In the genomic region with DNA sequence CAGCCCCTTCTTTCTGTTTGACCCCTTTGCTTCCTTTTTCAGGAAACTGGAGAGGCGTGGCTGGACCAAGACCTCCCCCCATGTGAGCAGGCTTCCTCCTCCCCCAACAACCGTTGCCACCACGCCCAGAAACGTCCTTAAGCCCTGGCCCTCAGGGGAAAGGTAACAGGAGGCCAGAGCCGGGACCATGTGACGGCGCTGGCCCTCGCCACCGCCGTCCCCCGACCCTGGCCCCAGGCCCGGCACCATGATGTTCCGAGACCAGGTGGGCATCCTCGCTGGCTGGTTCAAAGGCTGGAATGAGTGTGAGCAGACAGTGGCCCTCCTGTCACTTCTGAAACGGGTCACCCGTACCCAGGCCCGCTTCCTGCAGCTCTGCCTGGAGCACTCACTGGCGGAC, we compare ENCODE assay signal across 27 cellular contexts.
"Had no signal": no experiment of that assay in that cellular context is flagged by ENCODE, and none has a peak within 500 bp of the region (broad histone marks: within the 10 kb centered on the region; RNA-seq: fewer than 3 reads in every experiment).

No MANE protein-coding gene starts in this region.

- H3K27ac Mint-ChIP-seq: activated CD4-positive, alpha-beta memory T cell treated with anti-CD3 and anti-CD28 coated beads, Interleukin-2, amount 10 ng/mL, durations not matched to agents 7 days and 5 days; activated CD4-positive, alpha-beta T cell treated with anti-CD3 and anti-CD28 coated beads, Interleukin-2, amount 10 ng/mL, durations not matched to agents 7 days and 5 days; activated naive CD8-positive, alpha-beta T cell treated with anti-CD3 and anti-CD28 coated beads, Interleukin-2, amount 10 ng/mL, durations not matched to agents 7 days and 5 days; T-cell had no signal

- H3K27me3 ChIP-seq: adrenal gland, MG63 had no signal

- H3K27me3 Mint-ChIP-seq: activated CD4-positive, alpha-beta memory T cell treated with anti-CD3 and anti-CD28 coated beads, Interleukin-2, amount 10 ng/mL, durations not matched to agents 7 days and 5 days; activated CD4-positive, alpha-beta T cell treated with anti-CD3 and anti-CD28 coated beads, Interleukin-2, amount 10 ng/mL, durations not matched to agents 7 days and 5 days; activated naive CD8-positive, alpha-beta T cell treated with anti-CD3 and anti-CD28 coated beads, Interleukin-2, amount 10 ng/mL, durations not matched to agents 7 days and 5 days; T-cell had no signal

- H3K27ac ChIP-seq: SK-N-MC, VCaP had no signal

- H3K9me3 Mint-ChIP-seq: activated CD4-positive, alpha-beta memory T cell treated with anti-CD3 and anti-CD28 coated beads, Interleukin-2, amount 10 ng/mL, durations not matched to agents 7 days and 5 days; activated CD4-positive, alpha-beta T cell treated with anti-CD3 and anti-CD28 coated beads, Interleukin-2, amount 10 ng/mL, durations not matched to agents 7 days and 5 days; activated naive CD8-positive, alpha-beta T cell treated with anti-CD3 and anti-CD28 coated beads, Interleukin-2, amount 10 ng/mL, durations not matched to agents 7 days and 5 days; T-cell had no signal

- DNase-seq: activated CD4-positive, alpha-beta memory T cell treated with anti-CD3 and anti-CD28 coated beads, Interleukin-2, amount 10 ng/mL, durations not matched to agents 7 days and 5 days; activated CD4-positive, alpha-beta T cell treated with anti-CD3 and anti-CD28 coated beads, Interleukin-2, amount 10 ng/mL, durations not matched to agents 7 days and 5 days; activated CD4-positive, CD25-positive, alpha-beta regulatory T cell; activated naive CD4-positive, alpha-beta T cell treated with anti-CD3 and anti-CD28 coated beads, Interleukin-2, amount 50 U/mL, for 16 hours; activated naive CD8-positive, alpha-beta T cell treated with anti-CD3 and anti-CD28 coated beads, Interleukin-2, amount 10 ng/mL, durations not matched to agents 7 days and 5 days; activated T-cell treated with anti-CD3 and anti-CD28 coated beads for 4 hours; anterior cingulate cortex; cerebellar nuclear complex; MG63; MV-4-11; NCI-H1092 treated with DMSO at 0.1 percent for 48 hours; NCI-H1417 treated with DMSO at 0.1 percent for 48 hours; NCI-H1694 treated with DMSO at 0.1 percent for 48 hours; NCI-H2029 treated with DMSO at 0.1 percent for 48 hours; NCI-H345; NCI-H510A; NCI-H526 treated with DMSO at 0.1 percent for 48 hours; NCI-H82; NK-92 treated with Interleukin-12 subunit alpha and Interleukin-12 subunit beta, amount 100 ng/mL, for 24 hours; OCI-M1; RPMI8226; T-cell; T-helper 2 cell had no signal

- H3K4me3 ChIP-seq: adrenal gland, MG63, SK-N-MC had no signal

- H3K9me3 ChIP-seq: adrenal gland, MG63 had no signal

- ATAC-seq: Right ventricle myocardium inferior, T-cell had no signal

- H3K4me3 Mint-ChIP-seq: activated CD4-positive, alpha-beta memory T cell treated with anti-CD3 and anti-CD28 coated beads, Interleukin-2, amount 10 ng/mL, durations not matched to agents 7 days and 5 days; activated CD4-positive, alpha-beta T cell treated with anti-CD3 and anti-CD28 coated beads, Interleukin-2, amount 10 ng/mL, durations not matched to agents 7 days and 5 days; activated naive CD8-positive, alpha-beta T cell treated with anti-CD3 and anti-CD28 coated beads, Interleukin-2, amount 10 ng/mL, durations not matched to agents 7 days and 5 days; T-cell had no signal
